In the genomic region with DNA sequence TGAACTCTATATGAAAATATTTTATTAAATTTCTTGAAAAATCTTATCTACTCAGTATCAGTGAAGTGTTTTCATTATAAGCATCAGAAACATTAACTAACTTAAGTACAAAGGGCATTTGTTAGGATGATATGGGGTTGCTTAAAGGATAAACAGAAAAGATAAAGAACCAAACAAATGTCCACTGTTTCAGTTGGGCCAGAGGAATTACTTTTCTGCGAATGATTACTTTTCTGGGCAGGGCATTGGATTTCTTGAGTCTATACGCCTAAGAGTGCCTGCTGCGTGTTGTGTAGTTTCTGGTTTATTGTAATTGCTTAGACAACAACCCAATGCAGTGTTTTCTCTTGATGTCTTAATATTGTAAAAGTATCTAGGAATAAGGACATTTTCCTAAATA, we compare ENCODE assay signal across 21 cellular contexts.
"Had no signal": no experiment of that assay in that cellular context is flagged by ENCODE, and none has a peak within 500 bp of the region (broad histone marks: within the 10 kb centered on the region; RNA-seq: fewer than 3 reads in every experiment).

No MANE protein-coding gene starts in this region.

- H3K4me3 ChIP-seq: colonic mucosa, esophagus muscularis mucosa, gastrocnemius medialis, heart right ventricle, left lung, lower lobe of right lung had no signal

- H3K27ac ChIP-seq: colonic mucosa, esophagus muscularis mucosa, foreskin keratinocyte, gastrocnemius medialis, heart right ventricle, left lung, lower lobe of right lung had no signal

- FAIRE-seq: endothelial cell of umbilical vein, kidney had no signal

- DNase-seq: cerebellar nuclear complex; colonic mucosa; cortex of kidney; effector CD4-positive, alpha-beta T cell; effector memory CD4-positive, alpha-beta T cell; foreskin keratinocyte; gastrocnemius medialis; glutamatergic neuron; head of caudate nucleus; heart right ventricle; hypothalamus; immature natural killer cell; islet precursor cell; kidney; kidney glomerular epithelial cell; left lung; left ventricle myocardium superior; lower lobe of right lung; mesenchymal stem cell had no signal

- H3K27me3 ChIP-seq: colonic mucosa, esophagus muscularis mucosa, foreskin keratinocyte, gastrocnemius medialis, heart right ventricle, left lung had no signal

- ATAC-seq: foreskin keratinocyte, gastrocnemius medialis, heart right ventricle, left lung, left ventricle myocardium superior, lower lobe of right lung had no signal

- H3K9me3 ChIP-seq: colonic mucosa, esophagus muscularis mucosa, gastrocnemius medialis, heart right ventricle, left lung, lower lobe of right lung had no signal

- H3K36me3 ChIP-seq: colonic mucosa, esophagus muscularis mucosa, gastrocnemius medialis, heart right ventricle, left lung, lower lobe of right lung had no signal

- H3K4me1 ChIP-seq: esophagus muscularis mucosa, foreskin keratinocyte, heart right ventricle, left lung, lower lobe of right lung had no signal
